Comparison of ENCODE assay signal across 1 cellular context in genomic region chr9:107569171-107569570, GRCh38.
A peak's percentile ranks its signal among the peaks of the same experiment; 100 is the strongest.
TF ChIP-seq lines count a peak whose summit lies in the region.

No MANE protein-coding gene starts in this region.

TF ChIP-seq in K562, 482 proteins besides CTCF, POLR2A, EP300 and RAD21 (continued from another document):
- TF ChIP-seq, protein P1, sequence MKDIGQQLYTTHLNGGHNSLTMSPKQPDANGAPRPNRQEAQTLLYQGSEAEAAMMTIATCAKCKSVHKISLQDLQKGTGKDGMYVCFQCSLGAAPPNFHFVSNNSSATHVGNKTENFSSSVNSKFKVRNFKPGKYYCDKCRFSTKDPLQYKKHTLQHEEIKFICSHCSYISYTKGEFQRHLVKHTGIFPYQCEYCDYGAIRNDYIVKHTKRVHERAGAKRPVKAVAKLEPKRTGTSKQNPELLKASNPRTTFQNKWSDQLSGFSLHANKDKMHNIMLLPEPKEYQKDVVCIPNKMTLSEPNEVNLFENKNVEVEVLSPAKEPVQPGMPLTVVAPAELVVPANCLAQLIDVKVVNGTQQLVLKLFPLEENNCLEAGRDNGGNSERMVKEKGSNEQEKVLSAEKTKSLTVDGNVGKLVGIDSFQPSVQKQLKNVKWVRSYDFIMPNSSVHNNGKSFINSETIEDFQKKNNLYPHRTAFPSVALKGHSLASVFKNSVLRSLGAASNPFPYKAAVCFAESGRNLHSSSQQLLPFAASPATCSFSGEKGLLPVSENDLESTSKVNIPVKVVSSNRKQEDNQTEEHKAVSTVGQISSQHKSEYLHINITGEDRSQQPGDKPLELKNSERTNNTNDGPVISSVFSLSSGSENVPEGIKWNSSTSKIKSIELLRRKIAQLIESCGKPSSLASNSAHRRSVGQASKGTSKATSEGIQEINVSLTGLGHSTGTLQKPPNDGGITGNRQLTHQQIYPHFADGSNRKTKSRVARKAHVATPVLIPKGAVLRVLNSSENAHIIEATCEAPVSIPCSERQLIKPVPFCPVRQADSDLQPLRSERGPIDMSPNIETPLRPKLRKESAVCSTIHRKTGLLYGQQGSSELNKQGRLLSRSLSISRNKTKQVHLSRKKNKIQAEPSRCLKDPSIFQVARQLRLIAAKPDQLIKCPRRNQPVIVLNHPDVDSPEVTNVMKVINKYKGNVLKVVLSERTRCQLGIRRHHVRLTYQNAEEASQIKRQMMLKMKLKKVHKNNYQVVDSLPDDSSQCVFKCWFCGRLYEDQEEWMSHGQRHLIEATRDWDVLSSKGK (CRISPR knock-in tag; IDR thresholded peaks at IDR 0.05): no peak
- TF ChIP-seq HES1 (IDR thresholded peaks at IDR 0.05; ENCODE audit: low read depth): no peak
- TF ChIP-seq NR2C1 (IDR thresholded peaks at IDR 0.05): no peak
- peak; percentile 40; the same call in 1 of the 2 replicates for TF ChIP-seq NR2C1 (tag; IDR thresholded peaks at IDR 0.05)
- TF ChIP-seq NR2C2 (CRISPR knock-in tag; IDR thresholded peaks at IDR 0.05): no peak
- TF ChIP-seq NR2C2 (tag; IDR thresholded peaks at IDR 0.05): peak; percentile 76
- TF ChIP-seq TRIM24 (IDR thresholded peaks at IDR 0.05): no peak
- TF ChIP-seq E4F1 (CRISPR knock-in tag; IDR thresholded peaks at IDR 0.05; ENCODE audit: borderline replicate concordance): no peak
- no peak for TF ChIP-seq BCLAF1 (IDR thresholded peaks at IDR 0.05; ENCODE audit: borderline replicate concordance in 1 of 2, control insufficient read depth in 1 of 2, low read depth in 2 of 2, low read length in 1 of 2)
TF ChIP-seq in K562: peak in this region for 3.
